ENCODE assay signal across 9 cellular contexts in genomic region chr11:102623128-102623527, GRCh38. TPM values are rescaled to one million over a fixed set of nuclear protein-coding genes. Genes with fewer than 3 reads are reported as not detected.
"Had no signal": no experiment of that assay in that cellular context is flagged by ENCODE, and none has a peak within 500 bp of the region (broad histone marks: within the 10 kb centered on the region; RNA-seq: fewer than 3 reads in every experiment).

No MANE protein-coding gene starts in this region.

- DNase-seq: GM23248, GOT3, H9, HCEC 1CT, IMR-90, KBM-7 had no signal

- H3K9ac ChIP-seq: GM23248, KMS-11 had no signal

- H3K9me3 Mint-ChIP-seq: H9 had no signal

- H3K4me2 ChIP-seq: KMS-11 had no signal

- H3K4me3 Mint-ChIP-seq: H9 had no signal

- H3K4me1 Mint-ChIP-seq: H9 had no signal

- H2AFZ ChIP-seq: GM23248 had no signal

- H3K27ac ChIP-seq: GM23248, KMS-11 had no signal

- H3K4me3 ChIP-seq: GM23248 had no signal

RNA-seq across cellular contexts. Expression of gene MMP20, which starts 2.0 kb away (rescaled TPM):
- total RNA-seq: GM23248, H4, H9, HT-29, IMR-90 had no signal
- polyA plus RNA-seq: GM23248, IMR-90 had no signal
